ENCODE assay signal across 16 cellular contexts in the genomic region with DNA sequence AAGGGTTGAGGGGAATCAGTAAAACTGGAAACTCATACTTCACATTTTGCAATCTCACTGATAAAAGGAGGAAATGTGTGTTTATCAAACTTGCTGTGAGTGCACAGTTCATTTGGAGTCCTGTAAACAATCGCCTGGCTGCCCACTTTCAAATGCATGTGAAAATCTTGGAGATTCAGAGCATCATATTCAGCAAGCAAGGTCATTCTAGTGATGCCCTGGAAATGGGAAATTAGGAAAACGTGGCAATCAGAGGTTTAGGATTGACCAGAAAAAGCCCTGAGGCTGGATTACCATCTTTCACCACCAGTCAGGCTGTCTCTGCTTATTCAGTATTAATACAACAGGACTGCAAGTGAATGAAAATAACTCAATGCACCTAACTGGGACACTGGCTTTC. TPM values are rescaled to one million over a fixed set of nuclear protein-coding genes. Genes with fewer than 3 reads are reported as not detected.
DNase-seq lines count a peak whose midpoint lies in the region; ATAC-seq, FAIRE-seq and TF ChIP-seq lines count a peak whose summit lies in the region.
"Had no signal": no experiment of that assay in that cellular context is flagged by ENCODE, and none has a peak within 500 bp of the region (broad histone marks: within the 10 kb centered on the region; RNA-seq: fewer than 3 reads in every experiment).

No MANE protein-coding gene starts in this region.

- no peak overlapping the region for H2BK15ac ChIP-seq in mesendoderm (replicated peaks; ENCODE audit: low read depth)

- H4K5ac ChIP-seq in mesendoderm (ENCODE audit: low read length) = no peak overlapping the region

- no peaks in the 10 kb centered on the region for H3K36me3 ChIP-seq in endothelial cell of umbilical vein (ENCODE audit: control insufficient read depth in 2 of 2, extremely low read depth in 1 of 2, insufficient read depth in 2 of 2, low read length in 2 of 2)
- H3K36me3 ChIP-seq in mesendoderm (ENCODE audit: control insufficient read depth, insufficient read depth, low read length) = no peaks in the 10 kb centered on the region
- no peaks in the 10 kb centered on the region for H3K36me3 ChIP-seq in WERI-Rb-1

- no peak overlapping the region for H3K18ac ChIP-seq in mesendoderm (ENCODE audit: low read length)

- no TSS peak for BruUV-seq in endothelial cell of umbilical vein (replicated peaks; lab: Mats Ljungman, UMichigan)

- H3K79me1 ChIP-seq in mesendoderm (ENCODE audit: low read length) = no peaks in the 10 kb centered on the region

- CTCF ChIA-PET in endothelial cell of umbilical vein (lab: Charles Lee) = interaction anchor here (1.0 to 2.2 kb wide), 4 partner anchors 153 to 233 kb away, joined by 3 to 8 read pairs (median 4); no protein-coding TSS in a partner anchor

- H3K4ac ChIP-seq in mesendoderm (ENCODE audit: low read depth, low read length) = no peak overlapping the region

- WGBS in mesendoderm (ENCODE audit: extremely low coverage, insufficient coverage, low lambda C conversion rate) = no CpG with 5 or more reads among the region's 2 CpGs

- no peaks in the 10 kb centered on the region for H3K9me3 ChIP-seq in endothelial cell of umbilical vein (replicated peaks; ENCODE audit: control insufficient read depth, insufficient read depth, low read length)
- no peaks in the 10 kb centered on the region for H3K9me3 ChIP-seq in WERI-Rb-1 (ENCODE audit: severe bottlenecking)

- peak overlapping the region; percentile 52 for H3K4me2 ChIP-seq in endothelial cell of umbilical vein (ENCODE audit: insufficient read depth, low read length)
- H3K4me2 ChIP-seq in mesendoderm (ENCODE audit: low read length) = no peak overlapping the region

- no peak overlapping the region for H4K8ac ChIP-seq in mesendoderm (ENCODE audit: low read depth, low read length)

- TF ChIP-seq POLR2A in endothelial cell of umbilical vein (IDR thresholded peaks at IDR 0.05; ENCODE audit: low read depth, low read length) = no peak

- no peak for FAIRE-seq in endothelial cell of umbilical vein (lab: Jason Lieb, UNC)

- TF ChIP-seq CTCF in endothelial cell of umbilical vein (IDR thresholded peaks at IDR 0.05; ENCODE audit: extremely low read depth in 1 of 2, insufficient read depth in 1 of 2, low read depth in 1 of 2, low read length in 2 of 2) (peak in 1 of 2 donors; percentile 14), WERI-Rb-1 (IDR thresholded peaks at IDR 0.05; ENCODE audit: low read depth, low read length) (no peak)

- in situ Hi-C loops in G401 (cut with HindIII; ENCODE audit: low sequenced_read_pairs) (no loop called here), SK-MEL-5 (cut with HindIII; ENCODE audit: low pct_unique_long_range_greater_than_20kb, low sequenced_read_pairs) (no loop called here)

- H3K4me3 ChIP-seq in endothelial cell of umbilical vein (replicated peaks in 1 of 3; ENCODE audit: insufficient read depth in 1 of 3, low read depth in 1 of 3, low read length in 3 of 3) (no peak overlapping the region), mesendoderm (ENCODE audit: low read length) (no peak overlapping the region), WERI-Rb-1 (ENCODE audit: low read depth, low read length) (no peak overlapping the region)

- H3K27me3 ChIP-seq in endothelial cell of umbilical vein (ENCODE audit: control insufficient read depth in 2 of 2, insufficient read depth in 2 of 2, low read length in 2 of 2) (no peaks in the 10 kb centered on the region), mesendoderm (ENCODE audit: insufficient read depth, low read length, poor library complexity) (no peaks in the 10 kb centered on the region), WERI-Rb-1 (ENCODE audit: insufficient read depth, low read depth, severe bottlenecking) (no peaks in the 10 kb centered on the region)

- no peak overlapping the region for H3K9ac ChIP-seq in endothelial cell of umbilical vein (replicated peaks; ENCODE audit: extremely low read depth, insufficient read depth, low read length)
- H3K9ac ChIP-seq in mesendoderm (ENCODE audit: low read length) = no peak overlapping the region

- no peaks in the 10 kb centered on the region for H3K9me1 ChIP-seq in endothelial cell of umbilical vein (replicated peaks; ENCODE audit: control insufficient read depth, extremely low read depth, insufficient read depth, low read length)

- POLR2A ChIA-PET in endothelial cell of umbilical vein (lab: Charles Lee) = no interaction called here

- H3K23ac ChIP-seq in mesendoderm (ENCODE audit: low read length) = no peak overlapping the region

- H3K79me2 ChIP-seq in endothelial cell of umbilical vein (ENCODE audit: control insufficient read depth, insufficient read depth, low read length) = no peaks in the 10 kb centered on the region
- no peaks in the 10 kb centered on the region for H3K79me2 ChIP-seq in mesendoderm (ENCODE audit: control insufficient read depth, insufficient read depth, low read length)

- H3K56ac ChIP-seq in mesendoderm (ENCODE audit: low read length) = no peak overlapping the region

- ATAC-seq in GM21737 (IDR thresholded peaks at IDR 0.05; ENCODE audit: unreplicated experiment) = no peak

- intact Hi-C loops in endothelial cell of umbilical vein (cut with micrococcal nuclease) = loop anchor here (1.0 to 2.0 kb wide), 3 partner anchors 23 to 175 kb away; no protein-coding TSS in a partner anchor

- H2BK5ac ChIP-seq in mesendoderm (ENCODE audit: low read length) = no peak overlapping the region

- H4K20me1 ChIP-seq in endothelial cell of umbilical vein (replicated peaks; ENCODE audit: control insufficient read depth, extremely low read depth, insufficient read depth, low read length) = no peaks in the 10 kb centered on the region

- H3K27ac ChIP-seq in endothelial cell of umbilical vein (ENCODE audit: insufficient read depth, low read depth, low read length) (peak overlapping the region; percentile 11), mesendoderm (ENCODE audit: low read depth, low read length) (no peak overlapping the region), WERI-Rb-1 (no peak overlapping the region)

- DNase-seq in G401 (ENCODE audit: low spot score) = peak; percentile 32
- DNase-seq in SK-MEL-5 (ENCODE audit: low read depth, low spot score) = peak; percentile 38
- peak; percentile 85 for DNase-seq in endothelial cell of umbilical vein (ENCODE audit: low read depth, low spot score)
- peak; percentile 33 for DNase-seq in mesendoderm
- DNase-seq in NCI-H2081 (lab: John Stamatoyannopoulos, UW) = no peak
- DNase-seq in NCI-H748 treated with DMSO at 0.1 percent for 48 hours (lab: John Stamatoyannopoulos, UW) = no peak
- no peak for DNase-seq in WERI-Rb-1
- DNase-seq: activated CD8-positive, alpha-beta memory T cell treated with anti-CD3 and anti-CD28 coated beads, Interleukin-2, amount 50 U/mL, for 4 hours; activated naive CD4-positive, alpha-beta T cell treated with Interleukin-2 at 50 U/mL for 16 hours; C1 segment of cervical spinal cord; caudate nucleus; DMS79 treated with DMSO at 0.1 percent for 48 hours; islet precursor cell; NCI-H1694; stimulated activated CD4-positive, alpha-beta T cell treated with anti-CD3 and anti-CD28 coated beads, Interleukin-12 subunit alpha, Interleukin-12 subunit beta, amount 100 ng/mL, for 4 hours had no signal

- dilution Hi-C loops in endothelial cell of umbilical vein (cut with MboI; ENCODE audit: extremely low pct_ligation_motif_present, low sequenced_read_pairs) = no loop called here

- peaks cover 12% of the 10 kb centered on the region for H3K4me1 ChIP-seq in endothelial cell of umbilical vein (ENCODE audit: control insufficient read depth, extremely low read depth, insufficient read depth, low read length)
- no peaks in the 10 kb centered on the region for H3K4me1 ChIP-seq in mesendoderm (ENCODE audit: control insufficient read depth, low read depth, low read length)

- H2AK5ac ChIP-seq in mesendoderm (ENCODE audit: low read length) = no peak overlapping the region

- no peak overlapping the region for H2BK120ac ChIP-seq in mesendoderm (ENCODE audit: low read depth, low read length)

- peak overlapping the region; percentile 53 for H2AFZ ChIP-seq in endothelial cell of umbilical vein (ENCODE audit: low read depth, low read length)

TF ChIP-seq in endothelial cell of umbilical vein, 7 proteins besides CTCF, POLR2A, EP300 and RAD21:
- TF ChIP-seq EZH2 (IDR thresholded peaks at IDR 0.05; ENCODE audit: borderline replicate concordance, low read depth, low read length, severe bottlenecking) (no peak), GATA2 (IDR thresholded peaks at IDR 0.05; ENCODE audit: insufficient read depth, insufficient read length, low read depth, low read length) (peak; percentile 34)

RNA-seq across cellular contexts. Expression of gene DPH6, which starts 23.9 kb away (rescaled TPM):
- 14.3 and 26.8 TPM in 2 replicates for total RNA-seq in G401 (2014; rRNA removed; shearing (Covaris generic))
- 34.8 and 48.1 TPM in 2 replicates for total RNA-seq in SK-MEL-5 (2014; rRNA removed; shearing (Covaris generic))
- 16.1 and 33.6 TPM in 2 replicates for polyA plus RNA-seq in SK-MEL-5 (2015; cell fraction: cytosol; rRNA removed)
- polyA plus RNA-seq in SK-MEL-5 (2015; cell fraction: nucleus; rRNA removed) = 27.7 and 28.4 TPM in 2 replicates
- total RNA-seq in endothelial cell of umbilical vein = 10.1 and 12.4 TPM in 2 replicates
- polyA plus RNA-seq in endothelial cell of umbilical vein = 4.6 and 6.0 TPM in 2 replicates
- 6.4 and 7.7 TPM in 2 replicates for polyA plus RNA-seq in endothelial cell of umbilical vein (2011; cell fraction: cytosol; rRNA removed)
- polyA plus RNA-seq in endothelial cell of umbilical vein (2011; cell fraction: nucleus; rRNA removed) = 12.3 and 16.5 TPM in 2 replicates
- 9.3 and 15.7 TPM in 2 replicates for polyA plus RNA-seq in endothelial cell of umbilical vein (2012)
- polyA minus RNA-seq in endothelial cell of umbilical vein = 13.6 and 26.3 TPM in 2 replicates
- 7.9 TPM for polyA minus RNA-seq in endothelial cell of umbilical vein (2011; cell fraction: cytosol; rRNA and poly(A)+ RNA removed)
- polyA minus RNA-seq in endothelial cell of umbilical vein (2011; cell fraction: nucleus; rRNA and poly(A)+ RNA removed) = 48.8 and 56.1 TPM in 2 replicates
- polyA plus RNA-seq in mesendoderm (2013, experiment 1 of 2) = 7.7 TPM
- 8.7 TPM for polyA plus RNA-seq in mesendoderm (2013, experiment 2 of 2)

Comparison
In these comparisons a context has a peak if more than half of its experiments do, and no peak if none do; other contexts are left out.
1. DNase-seq: peak in G401 (single experiment), SK-MEL-5 (single experiment), endothelial cell of umbilical vein (single experiment) and mesendoderm (single experiment); none in NCI-H2081 (0 of 2), NCI-H748 treated with DMSO at 0.1 percent for 48 hours (single experiment) and WERI-Rb-1 (single experiment).